Comparison of ENCODE assay signal across 18 cellular contexts in genomic region chr3:12969487-12969886, GRCh38.
A peak's percentile ranks its signal among the peaks of the same experiment; 100 is the strongest.
DNase-seq lines count a peak whose midpoint lies in the region; ATAC-seq and TF ChIP-seq lines count a peak whose summit lies in the region.
"Had no signal": no experiment of that assay in that cellular context is flagged by ENCODE, and none has a peak within 500 bp of the region (broad histone marks: within the 10 kb centered on the region; RNA-seq: fewer than 3 reads in every experiment).

No MANE protein-coding gene starts in this region.

- peaks cover 8% of the 10 kb centered on the region for H3K27me3 Mint-ChIP-seq in neural progenitor cell (ENCODE audit: insufficient read depth, low read depth)
- H3K27me3 Mint-ChIP-seq: T-helper 17 cell had no signal

- H3K79me2 ChIP-seq in neural progenitor cell (ENCODE audit: low read depth) = peaks cover 26% of the 10 kb centered on the region

- no peaks in the 10 kb centered on the region for H3K36me3 Mint-ChIP-seq in neural progenitor cell

- ATAC-seq in heart left ventricle (peak; percentile 19 to 66 (median 42)), HG02678 (IDR thresholded peaks at IDR 0.05; ENCODE audit: unreplicated experiment) (no peak), HG03135 (IDR thresholded peaks at IDR 0.05; ENCODE audit: unreplicated experiment) (no peak), HG02759 (IDR thresholded peaks at IDR 0.05; ENCODE audit: unreplicated experiment) (no peak), HG02588 (IDR thresholded peaks at IDR 0.05; ENCODE audit: unreplicated experiment) (no peak)
- ATAC-seq: T-helper 17 cell had no signal

- H3K4me1 ChIP-seq in heart left ventricle (peaks cover 8 to 78% (median 58%) of the 10 kb centered on the region in 12 donors), neural progenitor cell (peaks cover 27% of the 10 kb centered on the region)

- no peaks in the 10 kb centered on the region for H3K36me3 ChIP-seq in heart left ventricle
- H3K36me3 ChIP-seq in neural progenitor cell = no peaks in the 10 kb centered on the region
- H3K36me3 ChIP-seq: tibial nerve had no signal

- H3K9ac ChIP-seq in neural progenitor cell = no peak overlapping the region

- peaks cover 28% of the 10 kb centered on the region for H4K20me1 ChIP-seq in neural progenitor cell (ENCODE audit: low read depth)

- H3K9me3 Mint-ChIP-seq in neural progenitor cell = no peaks in the 10 kb centered on the region

- peaks cover 10% of the 10 kb centered on the region for H3F3A ChIP-seq in neural progenitor cell (ENCODE audit: low read depth)

- TF ChIP-seq CTCF in heart left ventricle (IDR thresholded peaks at IDR 0.05) = no peak
- no peak for TF ChIP-seq CTCF in neural progenitor cell (IDR thresholded peaks at IDR 0.05)

- H3K27ac ChIP-seq in heart left ventricle = peak overlapping the region in 10 of 12 donors; percentile 3 to 68 (median 53)
- H3K27ac ChIP-seq in neural progenitor cell = no peak overlapping the region

- H3K4me3 ChIP-seq in heart left ventricle (no peak overlapping the region), neural progenitor cell (no peak overlapping the region)
- H3K4me3 ChIP-seq: coronary artery, tibial nerve had no signal

- H3K27me3 ChIP-seq in heart left ventricle (no peaks in the 10 kb centered on the region), neural progenitor cell (peaks cover 7% of the 10 kb centered on the region)
- H3K27me3 ChIP-seq: tibial nerve had no signal

- TF ChIP-seq POLR2A in heart left ventricle (IDR thresholded peaks at IDR 0.05) = no peak

- peak overlapping the region; percentile 36 for H3K4me2 ChIP-seq in neural progenitor cell

- WGBS in heart left ventricle, 4 donors = 37 to 48% (median 39%) methylated on average over 6 of the region's 6 CpGs

- peak overlapping the region; percentile 58 for H3K4me3 Mint-ChIP-seq in neural progenitor cell

- no peak overlapping the region for H2AFZ ChIP-seq in neural progenitor cell (replicated peaks)

- H3K27ac Mint-ChIP-seq in neural progenitor cell = peak overlapping the region; percentile 11

- intact Hi-C loops in heart left ventricle (cut with DNase I) = loop anchor here in 7 of 10 donors (5.0 kb wide), 1 partner anchor 37 kb away; no protein-coding TSS in a partner anchor

- peaks cover 55% of the 10 kb centered on the region for H3K4me1 Mint-ChIP-seq in neural progenitor cell

- peak; percentile 6 for DNase-seq in COLO668 (lab: John Stamatoyannopoulos, UW; ENCODE audit: unreplicated experiment)
- peak; percentile 61 to 87 for DNase-seq in NCI-H524 (lab: John Stamatoyannopoulos, UW)
- DNase-seq in heart left ventricle = peak in 3 of 5 donors; percentile 59 to 66 (median 60)
- DNase-seq in neural progenitor cell (ENCODE audit: low spot score) = peak; percentile 71
- DNase-seq: activated CD4-positive, CD25-positive, alpha-beta regulatory T cell; activated gamma-delta T cell; AML-193; DMS153; erythroblast; NCI-H2081 treated with DMSO at 0.1 percent for 48 hours; small intestine; T-helper 17 cell had no signal

- H3K9me3 ChIP-seq in heart left ventricle = no peaks in the 10 kb centered on the region
- no peaks in the 10 kb centered on the region for H3K9me3 ChIP-seq in neural progenitor cell (ENCODE audit: low read depth)
- H3K9me3 ChIP-seq: tibial nerve had no signal

Comparison
In these comparisons a context has a peak if more than half of its experiments do, and no peak if none do; other contexts are left out.
1. DNase-seq: peak in every context shown above with its lines; median percentile 74 in NCI-H524; 71 in neural progenitor cell; 60 in heart left ventricle; 6 in COLO668.
2. ATAC-seq: peak in heart left ventricle (4 of 4); none in HG02678 (single experiment), HG03135 (single experiment), HG02759 (single experiment) and HG02588 (single experiment).